Comparison of ENCODE assay signal across 8 cellular contexts in the genomic region with DNA sequence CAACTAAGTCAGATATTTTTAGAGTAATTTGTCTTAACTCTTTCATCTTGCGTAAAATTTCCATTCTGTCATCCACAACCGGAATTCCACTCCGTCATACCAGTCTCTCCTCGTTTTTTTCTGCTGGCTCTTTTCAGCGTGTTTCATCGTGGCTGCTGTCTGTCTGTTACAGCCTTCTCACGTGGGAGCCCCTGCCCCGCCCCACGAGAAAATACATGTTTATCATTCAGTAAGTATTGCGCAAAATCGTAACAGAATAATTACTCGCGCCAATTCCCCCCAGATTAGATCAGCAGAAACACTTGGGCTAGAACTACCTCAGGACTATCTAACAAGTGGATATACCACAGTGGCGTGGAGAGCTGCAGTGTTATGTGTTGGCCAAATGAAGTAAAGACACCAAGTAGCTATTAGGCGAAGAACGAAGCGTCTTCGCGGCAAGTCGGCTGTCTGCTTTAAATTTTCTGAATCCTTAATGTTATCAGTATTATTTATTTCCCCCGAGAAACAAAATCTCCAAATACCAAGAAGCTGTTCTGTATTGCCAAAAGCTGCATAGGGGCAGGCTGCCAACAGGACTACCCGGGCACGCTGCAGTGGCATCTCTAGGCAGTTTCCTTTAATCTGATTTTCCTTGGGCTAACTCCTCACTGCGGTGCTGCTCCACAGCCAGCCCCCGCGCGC. TPM values are rescaled to one million over a fixed set of nuclear protein-coding genes. Genes with fewer than 3 reads are reported as not detected.
DNase-seq lines count a peak whose midpoint lies in the region; ATAC-seq and TF ChIP-seq lines count a peak whose summit lies in the region.

No MANE protein-coding gene starts in this region.

- no peaks in the 10 kb centered on the region for H3K9me3 ChIP-seq in adipocyte (ENCODE audit: control insufficient read depth, low read length)

- H3K27me3 ChIP-seq in adipocyte (replicated peaks; ENCODE audit: control insufficient read depth, insufficient read depth, low read length), result no peaks in the 10 kb centered on the region
- no peaks in the 10 kb centered on the region for H3K27me3 ChIP-seq in rectal smooth muscle tissue (ENCODE audit: control insufficient read depth, insufficient read depth, low read length)

- H3K27ac ChIP-seq in RWPE1 (peak overlapping the region; percentile 95), rectal smooth muscle tissue (ENCODE audit: low read depth, low read length) (peak overlapping the region; percentile 65)

- POLR2A ChIA-PET in RWPE1 (lab: Yijun Ruan, JAX; ENCODE audit: low non-redundant PET), result no interaction called here

- CTCF ChIA-PET in RWPE1 (lab: Yijun Ruan, JAX), result interaction anchor here (0.6 to 1.5 kb wide), 4 partner anchors 10 to 427 kb away, joined by 3 to 4 read pairs (median 3); a partner anchor contains a TSS

- H3K4me3 ChIP-seq in adipocyte (ENCODE audit: low read length) (peak overlapping the region; percentile 94), rectal smooth muscle tissue (ENCODE audit: low read length) (peak overlapping the region; percentile 75)

- H3K4me1 ChIP-seq in adipocyte (ENCODE audit: control insufficient read depth, insufficient read depth, low read length), result peaks cover 47% of the 10 kb centered on the region
- peaks cover 7% of the 10 kb centered on the region for H3K4me1 ChIP-seq in rectal smooth muscle tissue (ENCODE audit: control insufficient read depth, insufficient read depth, low read length)

- peak overlapping the region; percentile 85 for H3K9ac ChIP-seq in adipocyte (ENCODE audit: low read length)
- H3K9ac ChIP-seq in rectal smooth muscle tissue (ENCODE audit: low read length), result peak overlapping the region; percentile 2

- ATAC-seq in HG03196 (IDR thresholded peaks at IDR 0.05; ENCODE audit: unreplicated experiment), result peak; percentile 10
- peak; percentile 32 to 52 for ATAC-seq in left cardiac atrium
- ATAC-seq in HG03439 (IDR thresholded peaks at IDR 0.05; ENCODE audit: unreplicated experiment), result no peak

- TF ChIP-seq CTCF in RWPE1 (conservative IDR thresholded peaks at IDR 0.05; ENCODE audit: low read depth), result no peak

- intact Hi-C loops in left cardiac atrium (cut with DNase I), result no loop called here

- no peaks in the 10 kb centered on the region for H3K36me3 ChIP-seq in adipocyte (ENCODE audit: control insufficient read depth, insufficient read depth, low read length, severe bottlenecking)
- no peaks in the 10 kb centered on the region for H3K36me3 ChIP-seq in rectal smooth muscle tissue (ENCODE audit: control insufficient read depth, insufficient read depth, low read length)

- DNase-seq in NCI-H524 (lab: John Stamatoyannopoulos, UW), result peak; percentile 19 to 50
- DNase-seq in NCI-H524 treated with DMSO at 0.1 percent for 48 hours (lab: John Stamatoyannopoulos, UW), result no peak
- DNase-seq in RWPE1 (ENCODE audit: low spot score), result peak; percentile 13
- DNase-seq in adipocyte (ENCODE audit: low read depth), result peak; percentile 88
- DNase-seq in left cardiac atrium, result peak; percentile 76

RNA-seq across cellular contexts. Expression of a gene that starts 0.6 kb away (rescaled TPM):
- total RNA-seq in left cardiac atrium, result 10 to 100 TPM; 28.8 to 34.1 TPM
